Comparison of ENCODE assay signal across 13 cellular contexts in genomic region chr5:90055831-90056328, GRCh38.
DNase-seq lines count a peak whose midpoint lies in the region; ATAC-seq and TF ChIP-seq lines count a peak whose summit lies in the region.
"Had no signal": no experiment of that assay in that cellular context is flagged by ENCODE, and none has a peak within 500 bp of the region (broad histone marks: within the 10 kb centered on the region; RNA-seq: fewer than 3 reads in every experiment).

No MANE protein-coding gene starts in this region.

- H3K27ac ChIP-seq in mammary epithelial cell (ENCODE audit: insufficient read depth, low read depth, low read length) (no peak overlapping the region), MM.1S (ENCODE audit: low read length) (no peak overlapping the region)
- H3K27ac ChIP-seq: adrenal gland, KMS-11, Peyer's patch had no signal

- TF ChIP-seq CTCF in mammary epithelial cell (conservative IDR thresholded peaks at IDR 0.05 in 1 of 2, IDR thresholded peaks at IDR 0.05 in 1 of 2; ENCODE audit: extremely low read depth in 1 of 2, insufficient read depth in 1 of 2, low read depth in 1 of 2, low read length in 2 of 2) (no peak), MM.1S (IDR thresholded peaks at IDR 0.05; ENCODE audit: low read length) (no peak)

- H3K4me2 ChIP-seq in mammary epithelial cell (ENCODE audit: insufficient read depth, low read depth, low read length) (peak overlapping the region; percentile 31), MM.1S (ENCODE audit: low read depth, low read length) (no peak overlapping the region)
- H3K4me2 ChIP-seq: KMS-11 had no signal

- no peaks in the 10 kb centered on the region for H3K9me3 ChIP-seq in mammary epithelial cell (replicated peaks; ENCODE audit: insufficient read depth, low read length)
- H3K9me3 ChIP-seq in MM.1S (replicated peaks; ENCODE audit: insufficient read depth, low read length) = no peaks in the 10 kb centered on the region
- H3K9me3 ChIP-seq: adrenal gland, Peyer's patch had no signal

- H3K4me1 ChIP-seq in mammary epithelial cell (ENCODE audit: insufficient read depth, low read length) (peaks cover 7% of the 10 kb centered on the region), MM.1S (ENCODE audit: low read length) (no peaks in the 10 kb centered on the region)
- H3K4me1 ChIP-seq: adrenal gland, Peyer's patch had no signal

- no peaks in the 10 kb centered on the region for H3K36me3 Mint-ChIP-seq in activated T-cell treated with anti-CD3 and anti-CD28 coated beads, Interleukin-2, amount 50 U/mL, for 72 hours (ENCODE audit: insufficient read depth in 2 of 2)
- H3K36me3 Mint-ChIP-seq: stimulated activated effector memory CD8-positive, alpha-beta T cell treated with anti-CD3 and anti-CD28 coated beads, Interleukin-12 subunit alpha, Interleukin-12 subunit beta, amount 100 ng/mL, for 72 hours had no signal

- ATAC-seq in activated T-cell treated with anti-CD3 and anti-CD28 coated beads, Interleukin-2, amount 50 U/mL, for 72 hours (replicated peaks in 1 of 2) = no peak
- ATAC-seq: stimulated activated effector memory CD8-positive, alpha-beta T cell treated with anti-CD3 and anti-CD28 coated beads, Interleukin-12 subunit alpha, Interleukin-12 subunit beta, amount 100 ng/mL, for 72 hours had no signal

- no peak overlapping the region for H3K4me3 Mint-ChIP-seq in activated T-cell treated with anti-CD3 and anti-CD28 coated beads, Interleukin-2, amount 50 U/mL, for 72 hours
- H3K4me3 Mint-ChIP-seq: stimulated activated effector memory CD8-positive, alpha-beta T cell treated with anti-CD3 and anti-CD28 coated beads, Interleukin-12 subunit alpha, Interleukin-12 subunit beta, amount 100 ng/mL, for 72 hours had no signal

- peaks cover 2 to 6% of the 10 kb centered on the region in 2 donors for H3K9me3 Mint-ChIP-seq in activated T-cell treated with anti-CD3 and anti-CD28 coated beads, Interleukin-2, amount 50 U/mL, for 72 hours

- H2AFZ ChIP-seq in mammary epithelial cell (ENCODE audit: low read depth, low read length) (peak overlapping the region; percentile 53), MM.1S (ENCODE audit: low read length) (no peak overlapping the region)

- no peaks in the 10 kb centered on the region for H3K4me1 Mint-ChIP-seq in activated T-cell treated with anti-CD3 and anti-CD28 coated beads, Interleukin-2, amount 50 U/mL, for 72 hours (ENCODE audit: low read depth)
- H3K4me1 Mint-ChIP-seq: stimulated activated effector memory CD8-positive, alpha-beta T cell treated with anti-CD3 and anti-CD28 coated beads, Interleukin-12 subunit alpha, Interleukin-12 subunit beta, amount 100 ng/mL, for 72 hours had no signal

- dilution Hi-C loops in mammary epithelial cell (cut with HindIII; ENCODE audit: low sequenced_read_pairs) = no loop called here

- peaks cover 3% of the 10 kb centered on the region for H3K27me3 ChIP-seq in mammary epithelial cell (ENCODE audit: insufficient read depth, low read length)
- no peaks in the 10 kb centered on the region for H3K27me3 ChIP-seq in MM.1S (replicated peaks; ENCODE audit: insufficient read depth, low read length)
- H3K27me3 ChIP-seq: adrenal gland, Peyer's patch had no signal

- H3K27me3 Mint-ChIP-seq in activated T-cell treated with anti-CD3 and anti-CD28 coated beads, Interleukin-2, amount 50 U/mL, for 72 hours (ENCODE audit: low read depth) = no peaks in the 10 kb centered on the region

- H4K20me1 ChIP-seq in mammary epithelial cell (ENCODE audit: insufficient read depth, low read length) = no peaks in the 10 kb centered on the region
- H4K20me1 ChIP-seq in MM.1S (ENCODE audit: insufficient read depth, low read length) = no peaks in the 10 kb centered on the region

- WGBS in mammary epithelial cell (ENCODE audit: low coverage, missing lambda C conversion rate) = 30% methylated on average over 8 of the region's 9 CpGs

- intact Hi-C loops in mammary epithelial cell (cut with micrococcal nuclease) = no loop called here

- H3K9ac ChIP-seq in mammary epithelial cell (ENCODE audit: insufficient read depth, low read length) (no peak overlapping the region), MM.1S (ENCODE audit: low read length) (no peak overlapping the region)
- H3K9ac ChIP-seq: KMS-11 had no signal

- H3K27ac Mint-ChIP-seq in activated T-cell treated with anti-CD3 and anti-CD28 coated beads, Interleukin-2, amount 50 U/mL, for 72 hours = no peak overlapping the region
- H3K27ac Mint-ChIP-seq: stimulated activated effector memory CD8-positive, alpha-beta T cell treated with anti-CD3 and anti-CD28 coated beads, Interleukin-12 subunit alpha, Interleukin-12 subunit beta, amount 100 ng/mL, for 72 hours had no signal

- H3K4me3 ChIP-seq in mammary epithelial cell (replicated peaks in 1 of 3; ENCODE audit: insufficient read depth in 1 of 3, low read depth in 2 of 3, low read length in 3 of 3) = no peak overlapping the region
- H3K4me3 ChIP-seq in MM.1S (ENCODE audit: low read length) = no peak overlapping the region
- H3K4me3 ChIP-seq: adrenal gland, Peyer's patch had no signal

- no TSS peak for BruUV-seq in mammary epithelial cell (replicated peaks; lab: Mats Ljungman, UMichigan)

- peak; percentile 54 for DNase-seq in A172 (ENCODE audit: low spot score)
- peak; percentile 39 for DNase-seq in HT1080 (ENCODE audit: low read depth)
- DNase-seq in mammary epithelial cell = peak; percentile 10
- peak; percentile 10 for DNase-seq in kidney tubule cell (ENCODE audit: low spot score)
- DNase-seq in NCI-H1092 (lab: John Stamatoyannopoulos, UW) = no peak
- DNase-seq in ACHN = no peak
- no peak for DNase-seq in activated T-cell treated with anti-CD3 and anti-CD28 coated beads, Interleukin-2, amount 50 U/mL, for 72 hours
- no peak for DNase-seq in MM.1S
- DNase-seq: adrenal gland, DND-41, Peyer's patch had no signal

- no peaks in the 10 kb centered on the region for H3K9me2 ChIP-seq in MM.1S (replicated peaks; ENCODE audit: insufficient read depth, low read length)

- H3K79me2 ChIP-seq in mammary epithelial cell (ENCODE audit: insufficient read depth, low read length) (no peaks in the 10 kb centered on the region), MM.1S (ENCODE audit: low read length) (no peaks in the 10 kb centered on the region)

- in situ Hi-C loops in mammary epithelial cell (cut with MboI; ENCODE audit: low sequenced_read_pairs in 2 of 2) (no loop called here), ACHN (cut with HindIII; ENCODE audit: low pct_ligation_motif_present, low pct_unique_long_range_greater_than_20kb, low sequenced_read_pairs) (no loop called here)

- H3K36me3 ChIP-seq in mammary epithelial cell (ENCODE audit: insufficient read depth, low read length) = no peaks in the 10 kb centered on the region
- H3K36me3 ChIP-seq in MM.1S (replicated peaks; ENCODE audit: insufficient read depth, low read length) = no peaks in the 10 kb centered on the region
- H3K36me3 ChIP-seq: adrenal gland, Peyer's patch had no signal

- CTCF ChIA-PET in mammary epithelial cell (lab: Charles Lee; ENCODE audit: low non-redundant PET) = no interaction called here

- H3F3A ChIP-seq in MM.1S (ENCODE audit: insufficient read depth, low read length) = no peaks in the 10 kb centered on the region

Comparison
In these comparisons a context has a peak if more than half of its experiments do, and no peak if none do; other contexts are left out.
1. DNase-seq: peak in A172 (single experiment), HT1080 (single experiment), mammary epithelial cell (single experiment) and kidney tubule cell (single experiment); none in NCI-H1092 (single experiment), ACHN (single experiment), activated T-cell treated with anti-CD3 and anti-CD28 coated beads, Interleukin-2, amount 50 U/mL, for 72 hours (0 of 2) and MM.1S (single experiment).